8 cellular contexts compared by ENCODE assay signal in genomic region chr1:201408176-201408814, GRCh38. TPM values are rescaled to one million over a fixed set of nuclear protein-coding genes. Genes with fewer than 3 reads are reported as not detected.
DNase-seq lines count a peak whose midpoint lies in the region; ATAC-seq, FAIRE-seq and TF ChIP-seq lines count a peak whose summit lies in the region.

No MANE protein-coding gene starts in this region.

- CTCF ChIA-PET in A549 (lab: Yijun Ruan, JAX): interaction anchor here (0.6 to 15.0 kb wide), 22 partner anchors 8 to 218 kb away, joined by 3 to 334 read pairs (median 6); partner anchors contain the start of gene TNNI1

- H3K27ac ChIP-seq in A549 (peak overlapping the region; percentile 82 to 92), brain microvascular endothelial cell (no peak overlapping the region)

- H3K9me3 ChIP-seq in A549: no peaks in the 10 kb centered on the region

- H3K36me3 ChIP-seq in brain microvascular endothelial cell (replicated peaks): no peaks in the 10 kb centered on the region

- peaks cover 57% of the 10 kb centered on the region for H3K4me1 ChIP-seq in A549

- ATAC-seq in A549 (peak; percentile 74 to 91), HG03460 (IDR thresholded peaks at IDR 0.05; ENCODE audit: unreplicated experiment) (no peak)

- H3K4me3 ChIP-seq in A549: no peak overlapping the region
- no peak overlapping the region for H3K4me3 ChIP-seq in brain microvascular endothelial cell (ENCODE audit: low read depth, low read length)

- DNase-seq in A549 (ENCODE audit: low read depth in 1 of 2, low spot score in 1 of 2) (peak; percentile 80 to 93), GM18507 (ENCODE audit: extremely low spot score, insufficient read length, low read depth) (peak; percentile 78), NCI-H1930 (lab: John Stamatoyannopoulos, UW) (peak; percentile 54 to 57), UCSD-AML1 (lab: John Stamatoyannopoulos, UW; ENCODE audit: unreplicated experiment) (peak; percentile 72), brain microvascular endothelial cell (peak; percentile 75), iPS-NIHi11 (ENCODE audit: low spot score) (peak; percentile 93)
- peak; percentile 58 to 78 (median 69) for DNase-seq in stimulated activated CD4-positive, alpha-beta T cell treated with anti-CD3 and anti-CD28 coated beads, Interleukin-12 subunit alpha, Interleukin-12 subunit beta, amount 100 ng/mL, for 48 hours (ENCODE audit: low read depth in 2 of 3, low spot score in 1 of 3)

- no peak for TF ChIP-seq POLR2A in A549 (IDR thresholded peaks at IDR 0.05; ENCODE audit: low read length)

- H3K27me3 ChIP-seq in brain microvascular endothelial cell (replicated peaks): peaks cover 14% of the 10 kb centered on the region

- no peak for TF ChIP-seq EP300 in A549 (IDR thresholded peaks at IDR 0.05)

- TF ChIP-seq CTCF in A549 (IDR thresholded peaks at IDR 0.05) (peak; percentile 95), brain microvascular endothelial cell (IDR thresholded peaks at IDR 0.05; ENCODE audit: low read depth, low read length, missing control alignments) (peak; percentile 99)

- FAIRE-seq in A549 (lab: Jason Lieb, UNC): no peak
- peak; percentile 83 for FAIRE-seq in GM18507 (lab: Jason Lieb, UNC)

- 18% methylated on average over 11 of the region's 11 CpGs for WGBS in A549 (ENCODE audit: missing lambda C conversion rate)

- POLR2A ChIA-PET in A549 (lab: Yijun Ruan, JAX): no interaction called here

- peak overlapping the region; percentile 27; the same call in 2 of the 3 replicates for H3K4me2 ChIP-seq in A549

- TF ChIP-seq RAD21 in A549 (conservative IDR thresholded peaks at IDR 0.05 in 1 of 2, IDR thresholded peaks at IDR 0.05 in 1 of 2): peak; percentile 88

- in situ Hi-C loops in brain microvascular endothelial cell (cut with HindIII; ENCODE audit: low pct_ligation_motif_present, low sequenced_read_pairs): no loop called here

TF ChIP-seq in A549, 52 proteins besides CTCF, POLR2A, EP300 and RAD21:
- TF ChIP-seq SMC3 (IDR thresholded peaks at IDR 0.05) (peak; percentile 95), KDM1A (IDR thresholded peaks at IDR 0.05; ENCODE audit: low read depth) (no peak)
TF ChIP-seq in A549: peak in this region for 1.

RNA-seq across cellular contexts. Expression of gene LAD1, which starts 9.2 kb away (rescaled TPM):
- polyA plus RNA-seq in A549 (2011; rRNA removed) (0.19 and 0.26 TPM in 2 replicates), A549 (2017; fragmentation: RNase III; extraction: RNeasy Plus Mini Kit Qiagen cat#74134 plus additional on column Dnase treatment) (0.67 to 1.1 TPM (median 0.87 TPM) in 3 replicates)
- polyA plus RNA-seq in A549 (2012; cell fraction: cytosol; rRNA removed): 0.10 and 0.16 TPM in 2 replicates
- polyA plus RNA-seq in A549 (2012; cell fraction: nucleus; rRNA removed): 0.09 and 0.30 TPM in 2 replicates
- 0.49 and 0.83 TPM in 2 replicates for polyA minus RNA-seq in A549 (2011; rRNA and poly(A)+ RNA removed)

RNA-seq across cellular contexts. Expression of gene TNNI1, which starts 13.2 kb away (rescaled TPM):
- polyA plus RNA-seq in A549 (2011; rRNA removed) (not detected in 2 replicates), A549 (2017; fragmentation: RNase III; extraction: RNeasy Plus Mini Kit Qiagen cat#74134 plus additional on column Dnase treatment) (not detected in 3 replicates)
- polyA plus RNA-seq in A549 (2012; cell fraction: cytosol; rRNA removed): 0.05 TPM in 1 of 2 replicates, not detected in the other
- 0.45 TPM in 1 of 2 replicates, not detected in the other for polyA plus RNA-seq in A549 (2012; cell fraction: nucleus; rRNA removed)
- polyA minus RNA-seq in A549 (2011; rRNA and poly(A)+ RNA removed): not detected in 2 replicates

RNA-seq across cellular contexts. Expression of gene TNNT2, which starts 30.8 kb away (rescaled TPM):
- polyA plus RNA-seq in A549 (2011; rRNA removed) (not detected in 2 replicates), A549 (2017; fragmentation: RNase III; extraction: RNeasy Plus Mini Kit Qiagen cat#74134 plus additional on column Dnase treatment) (0.09 to 0.10 TPM (median 0.09 TPM) in 3 replicates)
- polyA plus RNA-seq in A549 (2012; cell fraction: cytosol; rRNA removed): not detected in 2 replicates
- not detected in 2 replicates for polyA plus RNA-seq in A549 (2012; cell fraction: nucleus; rRNA removed)
- polyA minus RNA-seq in A549 (2011; rRNA and poly(A)+ RNA removed): 0.10 TPM in 1 of 2 replicates, not detected in the other
